Comparison of ENCODE assay signal across 1 cellular context in genomic region chr7:6260291-6261183, GRCh38.
TF ChIP-seq lines count a peak whose summit lies in the region.

No MANE protein-coding gene starts in this region.

TF ChIP-seq in GM12878, 131 proteins besides CTCF, POLR2A, EP300 and RAD21:
- TF ChIP-seq MLLT1 (IDR thresholded peaks at IDR 0.05) (0 out of 2 replicates have a peak, but pooled peaks have one; percentile 28), ZNF687 (IDR thresholded peaks at IDR 0.05) (no peak)
